In genomic region chr12:10235761-10236631, GRCh38 we compare ENCODE assay signal across 8 cellular contexts. TPM values are rescaled to one million over a fixed set of nuclear protein-coding genes. Genes with fewer than 3 reads are reported as not detected.
A peak's percentile ranks its signal among the peaks of the same experiment; 100 is the strongest.
DNase-seq lines count a peak whose midpoint lies in the region; ATAC-seq and TF ChIP-seq lines count a peak whose summit lies in the region.

No MANE protein-coding gene starts in this region.

- TF ChIP-seq CTCF in GM13977 (IDR thresholded peaks at IDR 0.05; ENCODE audit: extremely low read depth, insufficient read depth, missing control alignments) (peak; percentile 75), prostate gland (IDR thresholded peaks at IDR 0.05) (peak; percentile 77 to 86 (median 82))

- H3K27ac ChIP-seq in prostate gland, result no peak overlapping the region

- ATAC-seq in HG02938 (IDR thresholded peaks at IDR 0.05; ENCODE audit: unreplicated experiment), result no peak

- intact Hi-C loops in prostate gland (cut with DNase I), result loop anchor here (2.0 to 10.0 kb wide), 2 partner anchors 327 to 509 kb away; no protein-coding TSS in a partner anchor

- TF ChIP-seq POLR2A in prostate gland (IDR thresholded peaks at IDR 0.05), result no peak

- no peaks in the 10 kb centered on the region for H3K27me3 ChIP-seq in prostate gland (replicated peaks; ENCODE audit: insufficient read depth)

- H3K4me3 ChIP-seq in prostate gland, result no peak overlapping the region

- in situ Hi-C loops in GM13977 (cut with MboI; ENCODE audit: low pct_unique_long_range_greater_than_20kb, low sequenced_read_pairs, unreplicated experiment), result loop anchor here (10.0 to 25.0 kb wide), 3 partner anchors 329 to 1251 kb away; no protein-coding TSS in a partner anchor

- DNase-seq in AG20443 (ENCODE audit: low spot score), result peak; percentile 66
- peak; percentile 59 for DNase-seq in GM13977 (ENCODE audit: low spot score)
- peak; percentile 12 for DNase-seq in NCI-H748 treated with DMSO at 0.1 percent for 48 hours (lab: John Stamatoyannopoulos, UW)
- DNase-seq in activated effector memory CD4-positive, alpha-beta T cell treated with Interleukin-2 at 50 U/mL for 16 hours, result peak; percentile 10
- DNase-seq in germinal center (ENCODE audit: low spot score), result peak; percentile 47
- DNase-seq in prostate gland (ENCODE audit: low spot score), result no peak
- no peak for DNase-seq in NCI-H524 treated with DMSO at 0.1 percent for 48 hours (lab: John Stamatoyannopoulos, UW)

- H3K9me3 ChIP-seq in prostate gland, result no peaks in the 10 kb centered on the region

- H3K4me1 ChIP-seq in prostate gland (replicated peaks), result no peaks in the 10 kb centered on the region

- 62% methylated on average over 4 of the region's 4 CpGs for WGBS in prostate gland

- no peaks in the 10 kb centered on the region for H3K36me3 ChIP-seq in prostate gland

RNA-seq across cellular contexts. Expression of gene GABARAPL1, which starts 23.3 kb away (rescaled TPM):
- 10 to 100 TPM; 78.2 to 95.9 TPM for total RNA-seq in prostate gland

RNA-seq across cellular contexts. Expression of gene TMEM52B, which starts 57.2 kb away (rescaled TPM):
- total RNA-seq in prostate gland, result under 1 TPM in 1 of 2 donors, not detected in 1; 0.17 TPM

Comparison
In these comparisons a context has a peak if more than half of its experiments do, and no peak if none do; other contexts are left out.
1. DNase-seq: peak in AG20443 (single experiment), GM13977 (single experiment), NCI-H748 treated with DMSO at 0.1 percent for 48 hours (single experiment), activated effector memory CD4-positive, alpha-beta T cell treated with Interleukin-2 at 50 U/mL for 16 hours (single experiment) and germinal center (single experiment); none in prostate gland (single experiment) and NCI-H524 treated with DMSO at 0.1 percent for 48 hours (single experiment).